ENCODE assay signal across 9 cellular contexts in genomic region chr12:6866163-6866919, GRCh38. TPM values are rescaled to one million over a fixed set of nuclear protein-coding genes. Genes with fewer than 3 reads are reported as not detected.
DNase-seq lines count a peak whose midpoint lies in the region; ATAC-seq, FAIRE-seq and TF ChIP-seq lines count a peak whose summit lies in the region.
"Had no signal": no experiment of that assay in that cellular context is flagged by ENCODE, and none has a peak within 500 bp of the region (broad histone marks: within the 10 kb centered on the region; RNA-seq: fewer than 3 reads in every experiment).

No MANE protein-coding gene starts in this region.

- no peak overlapping the region for H2BK5ac ChIP-seq in mesendoderm (ENCODE audit: low read length)

- H4K20me1 ChIP-seq in GM12878 (ENCODE audit: control insufficient read depth, insufficient read depth): peaks cover 15% of the 10 kb centered on the region

- SMC1A ChIA-PET in GM12878 (lab: Charles Lee; ENCODE audit: uncharacterized antibody, unreplicated experiment): interaction anchor here (1.3 to 5.3 kb wide), 2 partner anchors 13 to 25 kb away, joined by 4 to 42 read pairs; partner anchors contain the start of genes CDCA3 and USP5

- intact Hi-C loops in GM12878 (cut with micrococcal nuclease; ENCODE audit: unreplicated experiment): no loop called here
- intact Hi-C loops in upper lobe of right lung (cut with DNase I): no loop called here

- CTCF ChIA-PET in GM12878 (lab: Yijun Ruan, JAX): interaction anchor here (0.5 to 9.5 kb wide), 6 partner anchors 9 to 328 kb away, joined by 3 to 173 read pairs (median 13); partner anchors contain the start of genes CDCA3 and USP5

- TF ChIP-seq RAD21 in GM12878 (IDR thresholded peaks at IDR 0.05; ENCODE audit: insufficient read depth, low read depth, low read length): no peak

- no peak overlapping the region for H3K27ac Mint-ChIP-seq in activated naive CD4-positive, alpha-beta T cell treated with anti-CD3 and anti-CD28 coated beads, Interleukin-2, amount 50 U/mL, for 24 hours

- H3K36me3 ChIP-seq in GM12878 (ENCODE audit: control insufficient read depth in 2 of 2, insufficient read depth in 2 of 2, low read length in 1 of 2): peaks cover 27 to 35% of the 10 kb centered on the region in 2 experiments
- H3K36me3 ChIP-seq in mesendoderm (ENCODE audit: control insufficient read depth, insufficient read depth, low read length): peaks cover 10% of the 10 kb centered on the region
- peaks cover 59% of the 10 kb centered on the region for H3K36me3 ChIP-seq in upper lobe of right lung

- no peak for FAIRE-seq in GM12878 (lab: Jason Lieb, UNC)
- FAIRE-seq: colon had no signal

- H3K27me3 Mint-ChIP-seq in activated naive CD4-positive, alpha-beta T cell treated with anti-CD3 and anti-CD28 coated beads, Interleukin-2, amount 50 U/mL, for 24 hours: no peaks in the 10 kb centered on the region

- H3K9me3 Mint-ChIP-seq in activated naive CD4-positive, alpha-beta T cell treated with anti-CD3 and anti-CD28 coated beads, Interleukin-2, amount 50 U/mL, for 24 hours: no peaks in the 10 kb centered on the region

- H3K4me3 ChIP-seq in GM12878: peak overlapping the region; percentile 100; the same call in 1 of the 2 replicates
- H3K4me3 ChIP-seq in mesendoderm (ENCODE audit: low read length): no peak overlapping the region
- H3K4me3 ChIP-seq in upper lobe of right lung: peak overlapping the region; percentile 100

- H3K4me1 Mint-ChIP-seq in activated naive CD4-positive, alpha-beta T cell treated with anti-CD3 and anti-CD28 coated beads, Interleukin-2, amount 50 U/mL, for 24 hours: peaks cover 32% of the 10 kb centered on the region

- H3K27me3 ChIP-seq in GM12878 (replicated peaks in 1 of 2; ENCODE audit: control insufficient read depth in 2 of 2, insufficient read depth in 2 of 2, low read length in 1 of 2): no peaks in the 10 kb centered on the region
- H3K27me3 ChIP-seq in mesendoderm (ENCODE audit: insufficient read depth, low read length, poor library complexity): no peaks in the 10 kb centered on the region
- H3K27me3 ChIP-seq in upper lobe of right lung: no peaks in the 10 kb centered on the region

- H3K27ac ChIP-seq in GM12878 (ENCODE audit: control insufficient read depth, insufficient read depth) (no peak overlapping the region), mesendoderm (ENCODE audit: low read depth, low read length) (no peak overlapping the region), upper lobe of right lung (peak overlapping the region; percentile 96)

- ATAC-seq in GM12878 (no peak), upper lobe of right lung (no peak), GM21723 (IDR thresholded peaks at IDR 0.05; ENCODE audit: unreplicated experiment) (no peak), GM18505 (IDR thresholded peaks at IDR 0.05; ENCODE audit: unreplicated experiment) (no peak), HG03095 (IDR thresholded peaks at IDR 0.05; ENCODE audit: unreplicated experiment) (no peak)

- H3K4ac ChIP-seq in mesendoderm (ENCODE audit: low read depth, low read length): peak overlapping the region; percentile 39

- H3K36me3 Mint-ChIP-seq in activated naive CD4-positive, alpha-beta T cell treated with anti-CD3 and anti-CD28 coated beads, Interleukin-2, amount 50 U/mL, for 24 hours: peaks cover 16% of the 10 kb centered on the region

- H2BK15ac ChIP-seq in mesendoderm (replicated peaks; ENCODE audit: low read depth): no peak overlapping the region

- peak overlapping the region; percentile 94 for H3K4me3 Mint-ChIP-seq in activated naive CD4-positive, alpha-beta T cell treated with anti-CD3 and anti-CD28 coated beads, Interleukin-2, amount 50 U/mL, for 24 hours

- peak overlapping the region; percentile 98 for H3K4me2 ChIP-seq in GM12878 (ENCODE audit: control insufficient read depth, insufficient read depth)
- H3K4me2 ChIP-seq in mesendoderm (ENCODE audit: low read length): peak overlapping the region; percentile 74

- POLR2A ChIA-PET in GM12878 (lab: Charles Lee): interaction anchor here (1.1 to 5.7 kb wide), 6 partner anchors 14 to 142 kb away, joined by 3 to 84 read pairs (median 6); partner anchors contain the start of genes C12orf57, CDCA3, COPS7A and MLF2

- TF ChIP-seq EP300 in GM12878 (IDR thresholded peaks at IDR 0.05; ENCODE audit: borderline replicate concordance in 1 of 2, control insufficient read depth in 1 of 2, low read depth in 2 of 2, low read length in 2 of 2): no peak

- no peak for DNase-seq in activated naive CD4-positive, alpha-beta T cell treated with Interleukin-2 at 50 U/mL for 16 hours
- DNase-seq in GM12878 (ENCODE audit: low read depth, low spot score): no peak
- no peak for DNase-seq in mesendoderm
- no peak for DNase-seq in upper lobe of right lung

- no TSS peak for BruUV-seq in GM12878 (replicated peaks; lab: Mats Ljungman, UMichigan)

- H3K79me2 ChIP-seq in GM12878 (ENCODE audit: control insufficient read depth, insufficient read depth, low read length) (peaks cover 33% of the 10 kb centered on the region), mesendoderm (ENCODE audit: control insufficient read depth, insufficient read depth, low read length) (peaks cover 16% of the 10 kb centered on the region)

- no peak overlapping the region for H2BK120ac ChIP-seq in mesendoderm (ENCODE audit: low read depth, low read length)

- H2AK5ac ChIP-seq in mesendoderm (ENCODE audit: low read length): no peak overlapping the region

- H3K9me3 ChIP-seq in GM12878 (replicated peaks; ENCODE audit: control insufficient read depth, insufficient read depth, low read length) (no peaks in the 10 kb centered on the region), upper lobe of right lung (no peaks in the 10 kb centered on the region)

- peak overlapping the region; percentile 90 for H3K56ac ChIP-seq in mesendoderm (ENCODE audit: low read length)

- H2AFZ ChIP-seq in GM12878 (ENCODE audit: control insufficient read depth, low read depth, low read length): 0 out of 2 replicates have a peak overlapping the region, but pooled peaks have one; percentile 87

- 78% methylated on average over 19 of the region's 19 CpGs for WGBS in GM12878 (ENCODE audit: insufficient coverage, insufficient replicate concordance, low lambda C conversion rate, missing lambda C conversion rate)
- WGBS in mesendoderm (ENCODE audit: extremely low coverage, insufficient coverage, low lambda C conversion rate): no CpG with 5 or more reads among the region's 19 CpGs

- peaks cover 13% of the 10 kb centered on the region for H3K79me1 ChIP-seq in mesendoderm (ENCODE audit: low read length)

- H3K18ac ChIP-seq in mesendoderm (ENCODE audit: low read length): no peak overlapping the region

- RAD21 ChIA-PET in GM12878 (lab: Charles Lee; ENCODE audit: unreplicated experiment): interaction anchor here (0.6 to 5.6 kb wide), 5 partner anchors 14 to 243 kb away, joined by 3 to 42 read pairs (median 4); partner anchors contain the start of genes C1RL, CDCA3 and USP5

- peaks cover 25% of the 10 kb centered on the region for H3K4me1 ChIP-seq in GM12878 (ENCODE audit: control insufficient read depth, insufficient read depth, low read length)
- H3K4me1 ChIP-seq in mesendoderm (ENCODE audit: control insufficient read depth, low read depth, low read length): peaks cover 4% of the 10 kb centered on the region
- peaks cover 31% of the 10 kb centered on the region for H3K4me1 ChIP-seq in upper lobe of right lung

- TF ChIP-seq CTCF in GM12878 (IDR thresholded peaks at IDR 0.05 in 2 of 3, conservative IDR thresholded peaks at IDR 0.05 in 1 of 3; ENCODE audit: control insufficient read depth in 2 of 3, extremely low read depth in 1 of 3, insufficient read depth in 1 of 3, low read depth in 3 of 3, low read length in 3 of 3) (no peak), upper lobe of right lung (IDR thresholded peaks at IDR 0.05) (no peak)

- in situ Hi-C loops in GM12878 (cut with MboI): no loop called here

- H3K23ac ChIP-seq in mesendoderm (ENCODE audit: low read length): peak overlapping the region; percentile 48

- H4K5ac ChIP-seq in mesendoderm (ENCODE audit: low read length): no peak overlapping the region

- no peak overlapping the region for H4K8ac ChIP-seq in mesendoderm (ENCODE audit: low read depth, low read length)

- H3K9ac ChIP-seq in GM12878 (ENCODE audit: control insufficient read depth, insufficient read depth, low read length) (peak overlapping the region; percentile 72; the same call in 1 of the 2 replicates), mesendoderm (ENCODE audit: low read length) (peak overlapping the region; percentile 79)

- TF ChIP-seq POLR2A in GM12878 (IDR thresholded peaks at IDR 0.05; ENCODE audit: low read depth, low read length) (no peak), GM18505 (IDR thresholded peaks at IDR 0.05; ENCODE audit: borderline replicate concordance, extremely low read depth, insufficient read depth, insufficient read length) (no peak)

RNA-seq across cellular contexts. Expression of gene TPI1, which starts 1.0 kb away (rescaled TPM):
- 241 and 245 TPM in 2 replicates for total RNA-seq in GM12878 (2013; cell fraction: nucleolus; rRNA removed)
- total RNA-seq in GM12878 (2014; rRNA removed): 1,631 and 1,672 TPM in 2 replicates
- total RNA-seq in GM12878 (2014; rRNA removed; fragmentation: Illumina TruSeq; extraction: Trizol): 1,031 and 1,059 TPM in 2 replicates
- 916 and 925 TPM in 2 replicates for total RNA-seq in GM12878 (2021)
- polyA plus RNA-seq in GM12878 (2011; ENCODE audit: low read depth): 983 TPM
- polyA plus RNA-seq in GM12878 (2011; rRNA removed): 2,490 and 3,306 TPM in 2 replicates
- 4,014 and 4,139 TPM in 2 replicates for polyA plus RNA-seq in GM12878 (2011; cell fraction: cytosol; rRNA removed)
- polyA plus RNA-seq in GM12878 (2011; cell fraction: nucleus; rRNA removed): 1,795 and 2,574 TPM in 2 replicates
- 950 and 1,245 TPM in 2 replicates for polyA plus RNA-seq in GM12878 (2012)
- 1,383 and 1,555 TPM in 2 replicates for polyA plus RNA-seq in GM12878 (2014; fragmentation: Illumina TruSeq; extraction: Trizol)
- 1,000 to 10,000 TPM; 5,044 to 7,349 TPM for polyA plus RNA-seq in GM12878 (2014; fragmentation: Nextera tagmentation; extraction: Ambion mirVana)
- polyA plus RNA-seq in GM12878 (2014; rRNA removed): 993 and 1,045 TPM in 2 replicates
- 1,000 to 10,000 TPM; 1,723 to 1,836 TPM for polyA plus RNA-seq in GM12878 (2016; fragmentation: Nextera tagmentation; extraction: Ambion mirVana)
- 2,164 and 3,065 TPM in 2 replicates for polyA minus RNA-seq in GM12878 (2011; rRNA and poly(A)+ RNA removed)
- polyA minus RNA-seq in GM12878 (2011; cell fraction: cytosol; rRNA and poly(A)+ RNA removed): 419 and 459 TPM in 2 replicates
- polyA minus RNA-seq in GM12878 (2011; cell fraction: nucleus; rRNA and poly(A)+ RNA removed): 411 and 481 TPM in 2 replicates
- polyA plus RNA-seq in mesendoderm (2013, experiment 1 of 2): 727 TPM
- 759 TPM for polyA plus RNA-seq in mesendoderm (2013, experiment 2 of 2)
- total RNA-seq in upper lobe of right lung: 280 TPM

RNA-seq across cellular contexts. Expression of gene SPSB2, which starts 6.8 kb away (rescaled TPM):
- total RNA-seq in GM12878 (2013; cell fraction: nucleolus; rRNA removed): 0.34 and 0.52 TPM in 2 replicates
- total RNA-seq in GM12878 (2014; rRNA removed) (4.2 and 5.6 TPM in 2 replicates), GM12878 (2014; rRNA removed; fragmentation: Illumina TruSeq; extraction: Trizol) (1.8 and 2.0 TPM in 2 replicates), GM12878 (2021) (3.4 and 3.9 TPM in 2 replicates), upper lobe of right lung (30.2 TPM)
- polyA plus RNA-seq in GM12878 (2011; ENCODE audit: low read depth): 0.56 TPM
- polyA plus RNA-seq in GM12878 (2011; rRNA removed) (0.29 and 0.58 TPM in 2 replicates), GM12878 (2014; fragmentation: Illumina TruSeq; extraction: Trizol) (0.24 and 0.56 TPM in 2 replicates), GM12878 (2014; fragmentation: Nextera tagmentation; extraction: Ambion mirVana) (under 1 TPM; 0.08 to 0.24 TPM), GM12878 (2014; rRNA removed) (4.9 and 5.6 TPM in 2 replicates), GM12878 (2016; fragmentation: Nextera tagmentation; extraction: Ambion mirVana) (1 to 10 TPM; 4.7 to 5.3 TPM)
- polyA plus RNA-seq in GM12878 (2011; cell fraction: cytosol; rRNA removed): 0.87 and 1.3 TPM in 2 replicates
- polyA plus RNA-seq in GM12878 (2011; cell fraction: nucleus; rRNA removed): 1.1 and 1.2 TPM in 2 replicates
- polyA plus RNA-seq in GM12878 (2012): 2.0 and 2.2 TPM in 2 replicates
- 0.21 and 0.22 TPM in 2 replicates for polyA minus RNA-seq in GM12878 (2011; rRNA and poly(A)+ RNA removed)
- 0.94 TPM in 1 of 2 replicates, not detected in the other for polyA minus RNA-seq in GM12878 (2011; cell fraction: cytosol; rRNA and poly(A)+ RNA removed)
- polyA minus RNA-seq in GM12878 (2011; cell fraction: nucleus; rRNA and poly(A)+ RNA removed): 0.73 and 1.1 TPM in 2 replicates
- polyA plus RNA-seq in mesendoderm (2013, experiment 1 of 2): 6.0 TPM
- polyA plus RNA-seq in mesendoderm (2013, experiment 2 of 2): 5.3 TPM

RNA-seq across cellular contexts. Expression of gene USP5, which starts 14.4 kb away (rescaled TPM):
- total RNA-seq in GM12878 (2013; cell fraction: nucleolus; rRNA removed): 29.4 and 32.9 TPM in 2 replicates
- total RNA-seq in GM12878 (2014; rRNA removed) (76.5 and 80.4 TPM in 2 replicates), GM12878 (2014; rRNA removed; fragmentation: Illumina TruSeq; extraction: Trizol) (49.5 and 51.2 TPM in 2 replicates), GM12878 (2021) (124 and 135 TPM in 2 replicates), upper lobe of right lung (63.9 TPM)
- polyA plus RNA-seq in GM12878 (2011; ENCODE audit: low read depth): 20.1 TPM
- polyA plus RNA-seq in GM12878 (2011; rRNA removed) (32.5 and 68.4 TPM in 2 replicates), GM12878 (2014; fragmentation: Illumina TruSeq; extraction: Trizol) (33.9 and 87.5 TPM in 2 replicates), GM12878 (2014; fragmentation: Nextera tagmentation; extraction: Ambion mirVana) (1 to 10 TPM; 2.5 to 5.2 TPM), GM12878 (2014; rRNA removed) (68.9 and 77.6 TPM in 2 replicates), GM12878 (2016; fragmentation: Nextera tagmentation; extraction: Ambion mirVana) (100 to 1,000 TPM; 110 to 112 TPM)
- 69.1 and 92.3 TPM in 2 replicates for polyA plus RNA-seq in GM12878 (2011; cell fraction: cytosol; rRNA removed)
- 159 and 187 TPM in 2 replicates for polyA plus RNA-seq in GM12878 (2011; cell fraction: nucleus; rRNA removed)
- polyA plus RNA-seq in GM12878 (2012): 40.8 and 41.4 TPM in 2 replicates
- 97.6 and 110 TPM in 2 replicates for polyA minus RNA-seq in GM12878 (2011; rRNA and poly(A)+ RNA removed)
- polyA minus RNA-seq in GM12878 (2011; cell fraction: cytosol; rRNA and poly(A)+ RNA removed): 31.0 and 39.1 TPM in 2 replicates
- 25.4 and 49.1 TPM in 2 replicates for polyA minus RNA-seq in GM12878 (2011; cell fraction: nucleus; rRNA and poly(A)+ RNA removed)
- 86.8 TPM for polyA plus RNA-seq in mesendoderm (2013, experiment 1 of 2)
- polyA plus RNA-seq in mesendoderm (2013, experiment 2 of 2): 87.0 TPM

RNA-seq across cellular contexts. Expression of gene CDCA3, which starts 15.3 kb away (rescaled TPM):
- total RNA-seq in GM12878 (2013; cell fraction: nucleolus; rRNA removed): 43.5 and 44.8 TPM in 2 replicates
- total RNA-seq in GM12878 (2014; rRNA removed) (112 and 117 TPM in 2 replicates), GM12878 (2014; rRNA removed; fragmentation: Illumina TruSeq; extraction: Trizol) (69.1 and 70.8 TPM in 2 replicates), GM12878 (2021) (68.6 and 72.7 TPM in 2 replicates), upper lobe of right lung (1.1 TPM)
- polyA plus RNA-seq in GM12878 (2011; ENCODE audit: low read depth): 16.7 TPM
- polyA plus RNA-seq in GM12878 (2011; rRNA removed) (70.1 and 82.6 TPM in 2 replicates), GM12878 (2014; fragmentation: Illumina TruSeq; extraction: Trizol) (103 and 113 TPM in 2 replicates), GM12878 (2014; fragmentation: Nextera tagmentation; extraction: Ambion mirVana) (10 to 100 TPM; 34.5 to 47.3 TPM), GM12878 (2014; rRNA removed) (138 and 148 TPM in 2 replicates), GM12878 (2016; fragmentation: Nextera tagmentation; extraction: Ambion mirVana) (100 to 1,000 TPM; 131 to 132 TPM)
- 116 and 142 TPM in 2 replicates for polyA plus RNA-seq in GM12878 (2011; cell fraction: cytosol; rRNA removed)
- 188 and 221 TPM in 2 replicates for polyA plus RNA-seq in GM12878 (2011; cell fraction: nucleus; rRNA removed)
- polyA plus RNA-seq in GM12878 (2012): 34.8 and 49.7 TPM in 2 replicates
- polyA minus RNA-seq in GM12878 (2011; rRNA and poly(A)+ RNA removed): 43.1 and 77.0 TPM in 2 replicates
- 37.1 and 52.8 TPM in 2 replicates for polyA minus RNA-seq in GM12878 (2011; cell fraction: cytosol; rRNA and poly(A)+ RNA removed)
- polyA minus RNA-seq in GM12878 (2011; cell fraction: nucleus; rRNA and poly(A)+ RNA removed): 58.0 and 75.9 TPM in 2 replicates
- 80.7 TPM for polyA plus RNA-seq in mesendoderm (2013, experiment 1 of 2)
- polyA plus RNA-seq in mesendoderm (2013, experiment 2 of 2): 79.7 TPM

RNA-seq across cellular contexts. Expression of gene GNB3, which starts 25.6 kb away (rescaled TPM):
- not detected in 2 replicates for total RNA-seq in GM12878 (2013; cell fraction: nucleolus; rRNA removed)
- 0.23 and 0.33 TPM in 2 replicates for total RNA-seq in GM12878 (2014; rRNA removed)
- 0.23 and 0.58 TPM in 2 replicates for total RNA-seq in GM12878 (2014; rRNA removed; fragmentation: Illumina TruSeq; extraction: Trizol)
- total RNA-seq in GM12878 (2021): 0.16 and 0.46 TPM in 2 replicates
- polyA plus RNA-seq in GM12878 (2011; ENCODE audit: low read depth): 0.76 TPM
- polyA plus RNA-seq in GM12878 (2011; rRNA removed): 0.05 and 0.12 TPM in 2 replicates
- polyA plus RNA-seq in GM12878 (2011; cell fraction: cytosol; rRNA removed): 0.12 and 0.20 TPM in 2 replicates
- polyA plus RNA-seq in GM12878 (2011; cell fraction: nucleus; rRNA removed): 0.37 and 0.41 TPM in 2 replicates
- 1.5 and 1.6 TPM in 2 replicates for polyA plus RNA-seq in GM12878 (2012)
- polyA plus RNA-seq in GM12878 (2014; fragmentation: Illumina TruSeq; extraction: Trizol): 0.16 and 0.38 TPM in 2 replicates
- polyA plus RNA-seq in GM12878 (2014; fragmentation: Nextera tagmentation; extraction: Ambion mirVana): under 1 TPM; 0.18 to 0.24 TPM
- 0.46 and 0.55 TPM in 2 replicates for polyA plus RNA-seq in GM12878 (2014; rRNA removed)
- polyA plus RNA-seq in GM12878 (2016; fragmentation: Nextera tagmentation; extraction: Ambion mirVana): 1 to 10 TPM in 1 of 2 experiments, under 1 TPM in 1; 0.33 to 1.1 TPM
- polyA minus RNA-seq in GM12878 (2011; rRNA and poly(A)+ RNA removed): not detected in 2 replicates
- polyA minus RNA-seq in GM12878 (2011; cell fraction: cytosol; rRNA and poly(A)+ RNA removed): not detected in 2 replicates
- not detected in 2 replicates for polyA minus RNA-seq in GM12878 (2011; cell fraction: nucleus; rRNA and poly(A)+ RNA removed)
- 1.5 TPM for polyA plus RNA-seq in mesendoderm (2013, experiment 1 of 2)
- polyA plus RNA-seq in mesendoderm (2013, experiment 2 of 2): 2.0 TPM
- 0.32 TPM for total RNA-seq in upper lobe of right lung
